In the genomic region with DNA sequence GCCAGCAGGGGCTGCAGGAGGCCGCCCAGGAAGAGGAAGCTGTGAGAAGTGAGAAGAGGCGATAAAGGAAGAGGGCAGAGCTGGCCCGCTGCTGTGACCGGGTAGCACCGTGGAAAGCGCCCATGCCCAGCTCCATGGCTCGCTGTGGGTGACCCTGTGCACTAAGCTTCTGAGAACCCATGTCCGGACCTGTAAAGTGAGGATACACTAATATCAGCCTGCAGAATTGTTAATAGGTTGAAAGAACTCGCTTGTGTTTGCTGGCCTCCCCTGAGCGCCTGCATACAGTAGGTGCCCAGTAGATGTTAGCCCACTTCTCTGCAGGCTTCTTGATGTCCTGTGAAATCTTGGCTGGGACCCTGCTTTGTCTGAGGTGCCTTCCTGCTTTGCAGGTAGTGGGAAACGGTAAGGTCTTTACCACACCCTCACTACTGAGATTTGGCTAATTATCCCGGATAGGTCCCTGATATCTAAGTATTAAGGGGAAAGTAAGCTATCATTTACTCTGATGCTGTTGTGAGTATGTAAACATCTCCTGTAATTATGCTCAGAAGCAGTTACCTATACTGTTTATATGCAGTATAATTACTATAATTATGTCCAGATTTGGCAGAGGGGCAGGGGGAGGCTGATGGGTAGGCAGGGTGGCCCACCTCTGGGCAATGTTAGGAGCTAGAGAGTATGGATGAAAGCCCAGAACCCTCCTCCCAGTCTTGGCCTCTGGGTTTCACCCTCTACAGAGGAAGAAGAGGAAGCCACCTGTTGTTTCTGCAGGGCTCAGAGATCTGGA, we compare ENCODE assay signal across 1 cellular context.
TF ChIP-seq lines count a peak whose summit lies in the region.

No MANE protein-coding gene starts in this region.

TF ChIP-seq in K562, 482 proteins besides CTCF, POLR2A, EP300 and RAD21 (continued from another document):
- TF ChIP-seq, protein P1, sequence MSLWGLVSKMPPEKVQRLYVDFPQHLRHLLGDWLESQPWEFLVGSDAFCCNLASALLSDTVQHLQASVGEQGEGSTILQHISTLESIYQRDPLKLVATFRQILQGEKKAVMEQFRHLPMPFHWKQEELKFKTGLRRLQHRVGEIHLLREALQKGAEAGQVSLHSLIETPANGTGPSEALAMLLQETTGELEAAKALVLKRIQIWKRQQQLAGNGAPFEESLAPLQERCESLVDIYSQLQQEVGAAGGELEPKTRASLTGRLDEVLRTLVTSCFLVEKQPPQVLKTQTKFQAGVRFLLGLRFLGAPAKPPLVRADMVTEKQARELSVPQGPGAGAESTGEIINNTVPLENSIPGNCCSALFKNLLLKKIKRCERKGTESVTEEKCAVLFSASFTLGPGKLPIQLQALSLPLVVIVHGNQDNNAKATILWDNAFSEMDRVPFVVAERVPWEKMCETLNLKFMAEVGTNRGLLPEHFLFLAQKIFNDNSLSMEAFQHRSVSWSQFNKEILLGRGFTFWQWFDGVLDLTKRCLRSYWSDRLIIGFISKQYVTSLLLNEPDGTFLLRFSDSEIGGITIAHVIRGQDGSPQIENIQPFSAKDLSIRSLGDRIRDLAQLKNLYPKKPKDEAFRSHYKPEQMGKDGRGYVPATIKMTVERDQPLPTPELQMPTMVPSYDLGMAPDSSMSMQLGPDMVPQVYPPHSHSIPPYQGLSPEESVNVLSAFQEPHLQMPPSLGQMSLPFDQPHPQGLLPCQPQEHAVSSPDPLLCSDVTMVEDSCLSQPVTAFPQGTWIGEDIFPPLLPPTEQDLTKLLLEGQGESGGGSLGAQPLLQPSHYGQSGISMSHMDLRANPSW (CRISPR knock-in tag; IDR thresholded peaks at IDR 0.05), result no peak
- no peak for TF ChIP-seq YBX1 (IDR thresholded peaks at IDR 0.05)
- TF ChIP-seq HSF4 (CRISPR knock-in tag; IDR thresholded peaks at IDR 0.05; ENCODE audit: borderline replicate concordance), result no peak
- TF ChIP-seq, protein P2, sequence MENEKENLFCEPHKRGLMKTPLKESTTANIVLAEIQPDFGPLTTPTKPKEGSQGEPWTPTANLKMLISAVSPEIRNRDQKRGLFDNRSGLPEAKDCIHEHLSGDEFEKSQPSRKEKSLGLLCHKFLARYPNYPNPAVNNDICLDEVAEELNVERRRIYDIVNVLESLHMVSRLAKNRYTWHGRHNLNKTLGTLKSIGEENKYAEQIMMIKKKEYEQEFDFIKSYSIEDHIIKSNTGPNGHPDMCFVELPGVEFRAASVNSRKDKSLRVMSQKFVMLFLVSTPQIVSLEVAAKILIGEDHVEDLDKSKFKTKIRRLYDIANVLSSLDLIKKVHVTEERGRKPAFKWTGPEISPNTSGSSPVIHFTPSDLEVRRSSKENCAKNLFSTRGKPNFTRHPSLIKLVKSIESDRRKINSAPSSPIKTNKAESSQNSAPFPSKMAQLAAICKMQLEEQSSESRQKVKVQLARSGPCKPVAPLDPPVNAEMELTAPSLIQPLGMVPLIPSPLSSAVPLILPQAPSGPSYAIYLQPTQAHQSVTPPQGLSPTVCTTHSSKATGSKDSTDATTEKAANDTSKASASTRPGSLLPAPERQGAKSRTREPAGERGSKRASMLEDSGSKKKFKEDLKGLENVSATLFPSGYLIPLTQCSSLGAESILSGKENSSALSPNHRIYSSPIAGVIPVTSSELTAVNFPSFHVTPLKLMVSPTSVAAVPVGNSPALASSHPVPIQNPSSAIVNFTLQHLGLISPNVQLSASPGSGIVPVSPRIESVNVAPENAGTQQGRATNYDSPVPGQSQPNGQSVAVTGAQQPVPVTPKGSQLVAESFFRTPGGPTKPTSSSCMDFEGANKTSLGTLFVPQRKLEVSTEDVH (IDR thresholded peaks at IDR 0.05; ENCODE audit: low read depth, partially characterized antibody), result no peak
- TF ChIP-seq KLF1 (tag; IDR thresholded peaks at IDR 0.05), result 0 out of 2 replicates have a peak, but pooled peaks have one; percentile 8
- no peak for TF ChIP-seq MCM7 (IDR thresholded peaks at IDR 0.05)
- TF ChIP-seq CAMTA2 (CRISPR knock-in tag; conservative IDR thresholded peaks at IDR 0.05), result no peak
- TF ChIP-seq, protein P3, sequence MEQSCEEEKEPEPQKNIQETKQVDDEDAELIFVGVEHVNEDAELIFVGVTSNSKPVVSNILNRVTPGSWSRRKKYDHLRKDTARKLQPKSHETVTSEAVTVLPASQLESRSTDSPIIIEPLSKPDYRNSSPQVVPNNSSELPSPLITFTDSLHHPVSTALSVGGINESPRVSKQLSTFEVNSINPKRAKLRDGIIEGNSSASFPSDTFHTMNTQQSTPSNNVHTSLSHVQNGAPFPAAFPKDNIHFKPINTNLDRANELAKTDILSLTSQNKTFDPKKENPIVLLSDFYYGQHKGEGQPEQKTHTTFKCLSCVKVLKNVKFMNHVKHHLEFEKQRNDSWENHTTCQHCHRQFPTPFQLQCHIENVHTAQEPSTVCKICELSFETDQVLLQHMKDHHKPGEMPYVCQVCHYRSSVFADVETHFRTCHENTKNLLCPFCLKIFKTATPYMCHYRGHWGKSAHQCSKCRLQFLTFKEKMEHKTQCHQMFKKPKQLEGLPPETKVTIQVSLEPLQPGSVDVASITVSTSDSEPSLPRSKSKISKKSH (CRISPR knock-in tag; IDR thresholded peaks at IDR 0.05), result no peak
- no peak for TF ChIP-seq ZNF57 (CRISPR knock-in tag; IDR thresholded peaks at IDR 0.05)
- TF ChIP-seq ZNF445 (CRISPR knock-in tag; IDR thresholded peaks at IDR 0.05; ENCODE audit: low read depth), result no peak
- peak; percentile 33 for TF ChIP-seq POU5F1 (IDR thresholded peaks at IDR 0.05; ENCODE audit: borderline replicate concordance, low read depth, low read length, partially characterized antibody)
- TF ChIP-seq, protein P4, sequence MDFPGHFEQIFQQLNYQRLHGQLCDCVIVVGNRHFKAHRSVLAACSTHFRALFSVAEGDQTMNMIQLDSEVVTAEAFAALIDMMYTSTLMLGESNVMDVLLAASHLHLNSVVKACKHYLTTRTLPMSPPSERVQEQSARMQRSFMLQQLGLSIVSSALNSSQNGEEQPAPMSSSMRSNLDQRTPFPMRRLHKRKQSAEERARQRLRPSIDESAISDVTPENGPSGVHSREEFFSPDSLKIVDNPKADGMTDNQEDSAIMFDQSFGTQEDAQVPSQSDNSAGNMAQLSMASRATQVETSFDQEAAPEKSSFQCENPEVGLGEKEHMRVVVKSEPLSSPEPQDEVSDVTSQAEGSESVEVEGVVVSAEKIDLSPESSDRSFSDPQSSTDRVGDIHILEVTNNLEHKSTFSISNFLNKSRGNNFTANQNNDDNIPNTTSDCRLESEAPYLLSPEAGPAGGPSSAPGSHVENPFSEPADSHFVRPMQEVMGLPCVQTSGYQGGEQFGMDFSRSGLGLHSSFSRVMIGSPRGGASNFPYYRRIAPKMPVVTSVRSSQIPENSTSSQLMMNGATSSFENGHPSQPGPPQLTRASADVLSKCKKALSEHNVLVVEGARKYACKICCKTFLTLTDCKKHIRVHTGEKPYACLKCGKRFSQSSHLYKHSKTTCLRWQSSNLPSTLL (IDR thresholded peaks at IDR 0.05), result no peak
- peak; percentile 2; the same call in 1 of the 2 replicates for TF ChIP-seq XRCC5 (IDR thresholded peaks at IDR 0.05; ENCODE audit: low read depth, low read length)
- TF ChIP-seq NFIX (CRISPR knock-in tag; IDR thresholded peaks at IDR 0.05; ENCODE audit: low read depth), result no peak
